28 cellular contexts compared by ENCODE assay signal in the genomic region with DNA sequence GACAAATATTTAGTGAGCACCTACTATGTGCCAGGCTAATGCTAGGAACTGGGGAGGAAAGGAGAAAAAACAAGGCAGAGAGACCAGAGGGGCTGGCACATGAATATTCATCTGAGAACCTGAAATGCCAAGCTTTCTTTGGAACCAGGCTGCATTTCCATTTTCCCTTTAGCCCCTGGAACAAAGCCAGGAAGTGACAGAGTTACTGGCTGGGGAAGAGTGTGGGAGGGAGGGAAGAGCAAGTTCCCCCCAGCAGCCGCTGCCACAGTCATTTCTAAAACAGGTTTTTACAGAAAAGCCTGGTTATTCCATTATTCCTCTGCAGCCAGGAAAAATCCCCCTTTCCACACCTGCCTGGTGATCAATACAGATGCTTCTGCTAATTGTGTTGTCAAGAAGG.
DNase-seq lines count a peak whose midpoint lies in the region; ATAC-seq and TF ChIP-seq lines count a peak whose summit lies in the region.
"Had no signal": no experiment of that assay in that cellular context is flagged by ENCODE, and none has a peak within 500 bp of the region (broad histone marks: within the 10 kb centered on the region; RNA-seq: fewer than 3 reads in every experiment).

No MANE protein-coding gene starts in this region.

- ATAC-seq in right lobe of liver, result no peak
- ATAC-seq: activated T-cell treated with anti-CD3 and anti-CD28 coated beads, Interleukin-2, amount 50 U/mL, for 4 hours; body of pancreas; SK-N-SH treated with all-trans-retinoic acid at 6 μM for 48 hours; stimulated activated memory B cell treated with anti-CD40 and anti-IgM and Interleukin-4, amounts not matched to agents 10 μg/mL and 1 μg/mL and 100 μg/mL, for 72 hours had no signal

- no peaks in the 10 kb centered on the region for H3K36me3 Mint-ChIP-seq in activated CD4-positive, alpha-beta memory T cell treated with anti-CD3 and anti-CD28 coated beads for 36 hours
- H3K36me3 Mint-ChIP-seq: memory B cell; naive B cell; stimulated activated memory B cell treated with anti-CD40 and anti-IgM and Interleukin-4, amounts not matched to agents 10 μg/mL and 1 μg/mL and 100 μg/mL, for 72 hours had no signal

- BruUV-seq in A673 (replicated peaks; lab: Mats Ljungman, UMichigan), result no TSS peak

- H3K9ac ChIP-seq in GM23248, result no peak overlapping the region

- H3K9me3 Mint-ChIP-seq in activated CD4-positive, alpha-beta memory T cell treated with anti-CD3 and anti-CD28 coated beads for 36 hours, result no peaks in the 10 kb centered on the region
- H3K9me3 Mint-ChIP-seq: activated T-cell treated with anti-CD3 and anti-CD28 coated beads, Interleukin-2, amount 50 U/mL, for 4 hours; memory B cell; stimulated activated memory B cell treated with anti-CD40 and anti-IgM and Interleukin-4, amounts not matched to agents 10 μg/mL and 1 μg/mL and 100 μg/mL, for 72 hours had no signal

- H3K9me2 ChIP-seq in GM23248 (ENCODE audit: insufficient read depth), result no peaks in the 10 kb centered on the region

- no peaks in the 10 kb centered on the region for H4K20me1 ChIP-seq in GM23248 (ENCODE audit: insufficient read depth)

- intact Hi-C loops in A673 (cut with micrococcal nuclease; ENCODE audit: unreplicated experiment) (no loop called here), right lobe of liver (cut with DNase I) (no loop called here)
- intact Hi-C loops in activated CD4-positive, alpha-beta memory T cell treated with anti-CD3 and anti-CD28 coated beads for 36 hours (cut with micrococcal nuclease), result no loop called here

- H3K27ac ChIP-seq in A673 (ENCODE audit: low read depth, low read length, poor library complexity, severe bottlenecking), result no peak overlapping the region
- H3K27ac ChIP-seq in GM23248, result no peak overlapping the region
- no peak overlapping the region for H3K27ac ChIP-seq in right lobe of liver
- H3K27ac ChIP-seq: body of pancreas, HL-60, neutrophil, upper lobe of left lung had no signal

- H3F3A ChIP-seq in GM23248 (ENCODE audit: insufficient read depth), result peaks cover 6% of the 10 kb centered on the region; the same call in 1 of the 2 replicates

- H3K27me3 Mint-ChIP-seq in activated CD4-positive, alpha-beta memory T cell treated with anti-CD3 and anti-CD28 coated beads for 36 hours, result no peaks in the 10 kb centered on the region

- CTCF ChIA-PET in A673 (lab: Charles Lee), result no interaction called here
- CTCF ChIA-PET in activated CD4-positive, alpha-beta memory T cell treated with anti-CD3 and anti-CD28 coated beads for 36 hours (lab: Charles Lee), result no interaction called here

- H3K9me3 ChIP-seq in A673 (ENCODE audit: low read depth, low read length, poor library complexity, severe bottlenecking) (no peaks in the 10 kb centered on the region), GM23248 (ENCODE audit: low read depth) (no peaks in the 10 kb centered on the region), right lobe of liver (no peaks in the 10 kb centered on the region)
- H3K9me3 ChIP-seq: body of pancreas, neutrophil, upper lobe of left lung had no signal

- no peak overlapping the region for H3K4me3 ChIP-seq in A673 (ENCODE audit: low read depth, low read length, poor library complexity, severe bottlenecking)
- H3K4me3 ChIP-seq in GM23248, result no peak overlapping the region
- H3K4me3 ChIP-seq in right lobe of liver, result no peak overlapping the region
- H3K4me3 ChIP-seq: body of pancreas, upper lobe of left lung had no signal

- POLR2A ChIA-PET in A673 (lab: Charles Lee; ENCODE audit: low non-redundant PET), result no interaction called here
- POLR2A ChIA-PET in activated CD4-positive, alpha-beta memory T cell treated with anti-CD3 and anti-CD28 coated beads for 36 hours (lab: Charles Lee), result no interaction called here

- H3K4me3 Mint-ChIP-seq in activated CD4-positive, alpha-beta memory T cell treated with anti-CD3 and anti-CD28 coated beads for 36 hours, result no peak overlapping the region
- H3K4me3 Mint-ChIP-seq: activated T-cell treated with anti-CD3 and anti-CD28 coated beads, Interleukin-2, amount 50 U/mL, for 4 hours; memory B cell; stimulated activated memory B cell treated with anti-CD40 and anti-IgM and Interleukin-4, amounts not matched to agents 10 μg/mL and 1 μg/mL and 100 μg/mL, for 72 hours had no signal

- H3K4me1 ChIP-seq in A673 (ENCODE audit: insufficient read depth, low read length, poor library complexity, severe bottlenecking) (no peaks in the 10 kb centered on the region), GM23248 (ENCODE audit: insufficient read depth) (peaks cover 5% of the 10 kb centered on the region), right lobe of liver (no peaks in the 10 kb centered on the region)
- H3K4me1 ChIP-seq: body of pancreas, upper lobe of left lung had no signal

- in situ Hi-C loops in GM23248 (cut with MboI), result no loop called here

- no peak for TF ChIP-seq CTCF in A673 (conservative IDR thresholded peaks at IDR 0.05; ENCODE audit: low read depth, low read length)
- no peak for TF ChIP-seq CTCF in right lobe of liver (IDR thresholded peaks at IDR 0.05)

- DNase-seq in A673 (ENCODE audit: low spot score), result peak; percentile 3
- DNase-seq in GM23248, result peak; percentile 55
- peak; percentile 30 for DNase-seq in dermis blood vessel endothelial cell
- peak; percentile 31 for DNase-seq in inferior parietal cortex (ENCODE audit: extremely low spot score)
- DNase-seq in activated CD4-positive, alpha-beta memory T cell treated with anti-CD3 and anti-CD28 coated beads for 36 hours, result no peak
- no peak for DNase-seq in right lobe of liver
- DNase-seq in NCI-H345 treated with DMSO at 0.1 percent for 48 hours (lab: John Stamatoyannopoulos, UW; ENCODE audit: unreplicated experiment), result no peak
- DNase-seq in activated CD8-positive, alpha-beta memory T cell treated with anti-CD3 and anti-CD28 coated beads, Interleukin-2, amount 50 U/mL, for 48 hours, result no peak
- DNase-seq: activated CD4-positive, alpha-beta T cell treated with anti-CD3 and anti-CD28 coated beads for 4 hours; activated T-cell treated with anti-CD3 and anti-CD28 coated beads, Interleukin-2, amount 50 U/mL, for 4 hours; body of pancreas; cerebellar nuclear complex; DMS79; glutamatergic neuron; MV-4-11; naive B cell; NCI-H187; NCI-H2227 treated with DMSO at 0.1 percent for 48 hours; NCI-H82; stimulated activated CD4-positive, alpha-beta T cell treated with anti-CD3 and anti-CD28 coated beads, Interleukin-4, amount 100 ng/mL, for 4 hours; T-helper 2 cell; upper lobe of left lung had no signal

- H3K36me3 ChIP-seq in A673 (ENCODE audit: insufficient read depth, low read length, poor library complexity, severe bottlenecking) (no peaks in the 10 kb centered on the region), GM23248 (ENCODE audit: low read depth) (no peaks in the 10 kb centered on the region), right lobe of liver (no peaks in the 10 kb centered on the region)
- H3K36me3 ChIP-seq: neutrophil, upper lobe of left lung had no signal

- no peak overlapping the region for H2AFZ ChIP-seq in GM23248

- H3K4me2 ChIP-seq in GM23248 (ENCODE audit: unreplicated experiment), result no peak overlapping the region

- no peak overlapping the region for H3K27ac Mint-ChIP-seq in activated CD4-positive, alpha-beta memory T cell treated with anti-CD3 and anti-CD28 coated beads for 36 hours
- H3K27ac Mint-ChIP-seq: memory B cell; naive B cell; progenitor cell of endocrine pancreas; stimulated activated memory B cell treated with anti-CD40 and anti-IgM and Interleukin-4, amounts not matched to agents 10 μg/mL and 1 μg/mL and 100 μg/mL, for 72 hours had no signal

- H3K27me3 ChIP-seq in A673 (replicated peaks; ENCODE audit: insufficient read depth, low read depth, low read length, poor library complexity), result no peaks in the 10 kb centered on the region
- no peaks in the 10 kb centered on the region for H3K27me3 ChIP-seq in GM23248 (replicated peaks; ENCODE audit: insufficient read depth)
- no peaks in the 10 kb centered on the region for H3K27me3 ChIP-seq in right lobe of liver
- H3K27me3 ChIP-seq: body of pancreas, upper lobe of left lung had no signal

- no peak for TF ChIP-seq POLR2A in right lobe of liver (IDR thresholded peaks at IDR 0.05)

- no peaks in the 10 kb centered on the region for H3K79me2 ChIP-seq in GM23248 (ENCODE audit: insufficient read depth)

- WGBS in GM23248 (ENCODE audit: low coverage in 1 of 2, low lambda C conversion rate in 2 of 2, missing lambda C conversion rate in 2 of 2), 2 experiments, result 57 to 60% methylated on average over 1 of the region's 1 CpG
- 22% methylated on average over 1 of the region's 1 CpG for WGBS in right lobe of liver (ENCODE audit: insufficient coverage, low coverage, low lambda C conversion rate, missing lambda C conversion rate)

- H3K4me1 Mint-ChIP-seq in activated CD4-positive, alpha-beta memory T cell treated with anti-CD3 and anti-CD28 coated beads for 36 hours (ENCODE audit: low read depth), result peaks cover 11% of the 10 kb centered on the region
- H3K4me1 Mint-ChIP-seq: memory B cell; naive B cell; stimulated activated memory B cell treated with anti-CD40 and anti-IgM and Interleukin-4, amounts not matched to agents 10 μg/mL and 1 μg/mL and 100 μg/mL, for 72 hours had no signal

Comparison
In these comparisons a context has a peak if more than half of its experiments do, and no peak if none do; other contexts are left out.
1. DNase-seq: peak in A673 (single experiment), GM23248 (single experiment), dermis blood vessel endothelial cell (single experiment) and inferior parietal cortex (single experiment); none in activated CD4-positive, alpha-beta memory T cell treated with anti-CD3 and anti-CD28 coated beads for 36 hours (single experiment), right lobe of liver (0 of 3), NCI-H345 treated with DMSO at 0.1 percent for 48 hours (single experiment) and activated CD8-positive, alpha-beta memory T cell treated with anti-CD3 and anti-CD28 coated beads, Interleukin-2, amount 50 U/mL, for 48 hours (single experiment).